Comparison of ENCODE assay signal across 22 cellular contexts in genomic region chr13:46154136-46154854, GRCh38. TPM values are rescaled to one million over a fixed set of nuclear protein-coding genes. Genes with fewer than 3 reads are reported as not detected.
DNase-seq lines count a peak whose midpoint lies in the region; ATAC-seq and TF ChIP-seq lines count a peak whose summit lies in the region.
"Had no signal": no experiment of that assay in that cellular context is flagged by ENCODE, and none has a peak within 500 bp of the region (broad histone marks: within the 10 kb centered on the region; RNA-seq: fewer than 3 reads in every experiment).

No MANE protein-coding gene starts in this region.

- CTCF ChIA-PET in activated CD4-positive, alpha-beta T cell treated with anti-CD3 and anti-CD28 coated beads for 36 hours (lab: Charles Lee) = interaction anchor here (0.7 to 1.9 kb wide), 6 partner anchors 11 to 642 kb away, joined by 3 to 5 read pairs (median 4); no protein-coding TSS in a partner anchor
- CTCF ChIA-PET in CD4-positive, alpha-beta T cell (lab: Charles Lee) = interaction anchor here (1.0 to 1.7 kb wide), 2 partner anchors 13 to 28 kb away, joined by 3 to 6 read pairs; no protein-coding TSS in a partner anchor
- CTCF ChIA-PET in activated CD8-positive, alpha-beta T cell treated with anti-CD3 and anti-CD28 coated beads, Interleukin-2, amount 10 ng/mL, durations not matched to agents 7 days and 5 days (lab: Charles Lee) = interaction anchor here (1.3 to 9.3 kb wide), 3 partner anchors 12 to 28 kb away, joined by 4 to 161 read pairs (median 6); no protein-coding TSS in a partner anchor

- no peak overlapping the region for H3K4me3 Mint-ChIP-seq in activated CD4-positive, alpha-beta T cell treated with anti-CD3 and anti-CD28 coated beads for 36 hours
- H3K4me3 Mint-ChIP-seq in CD4-positive, alpha-beta T cell = no peak overlapping the region
- H3K4me3 Mint-ChIP-seq in activated CD8-positive, alpha-beta T cell treated with anti-CD3 and anti-CD28 coated beads, Interleukin-2, amount 10 ng/mL, durations not matched to agents 7 days and 5 days = no peak overlapping the region
- no peak overlapping the region for H3K4me3 Mint-ChIP-seq in immature natural killer cell
- H3K4me3 Mint-ChIP-seq: dendritic cell treated with granulocyte-macrophage colony-stimulating factor and Interleukin-4, amounts not matched to agents 40 ng/mL and 50 ng/mL, for 4 days had no signal

- H3K9me3 ChIP-seq in CD4-positive, alpha-beta T cell (ENCODE audit: control insufficient read depth, low read length) = no peaks in the 10 kb centered on the region
- H3K9me3 ChIP-seq: transverse colon had no signal

- intact Hi-C loops in activated CD4-positive, alpha-beta T cell treated with anti-CD3 and anti-CD28 coated beads for 36 hours (cut with DNase I, micrococcal nuclease) = no loop called here
- intact Hi-C loops in CD4-positive, alpha-beta T cell (cut with DNase I, micrococcal nuclease) = loop anchor here in 1 of 2 experiments (5.0 kb wide), 1 partner anchor 33 kb away; no protein-coding TSS in a partner anchor

- POLR2A ChIA-PET in activated CD4-positive, alpha-beta T cell treated with anti-CD3 and anti-CD28 coated beads for 36 hours (lab: Charles Lee) = no interaction called here
- POLR2A ChIA-PET in CD4-positive, alpha-beta T cell (lab: Charles Lee) = interaction anchor here (1.2 kb wide), 2 partner anchors 12 to 141 kb away, joined by 3 to 4 read pairs; no protein-coding TSS in a partner anchor
- POLR2A ChIA-PET in activated CD8-positive, alpha-beta T cell treated with anti-CD3 and anti-CD28 coated beads, Interleukin-2, amount 10 ng/mL, durations not matched to agents 7 days and 5 days (lab: Charles Lee) = interaction anchor here (1.4 kb wide), 1 partner anchor 18 kb away, joined by 3 read pairs; no protein-coding TSS in a partner anchor

- H3K27me3 ChIP-seq in CD4-positive, alpha-beta T cell (ENCODE audit: control insufficient read depth, insufficient read depth, low read length) = no peaks in the 10 kb centered on the region
- H3K27me3 ChIP-seq: transverse colon had no signal

- peaks cover 82% of the 10 kb centered on the region for H3K36me3 Mint-ChIP-seq in activated CD4-positive, alpha-beta T cell treated with anti-CD3 and anti-CD28 coated beads for 36 hours (ENCODE audit: low read depth)
- peaks cover 97% of the 10 kb centered on the region for H3K36me3 Mint-ChIP-seq in CD4-positive, alpha-beta T cell (ENCODE audit: low read depth)
- H3K36me3 Mint-ChIP-seq in activated CD8-positive, alpha-beta T cell treated with anti-CD3 and anti-CD28 coated beads, Interleukin-2, amount 10 ng/mL, durations not matched to agents 7 days and 5 days (ENCODE audit: low read depth) = peaks cover 88% of the 10 kb centered on the region
- H3K36me3 Mint-ChIP-seq in immature natural killer cell = peaks cover 12 to 79% (median 53%) of the 10 kb centered on the region in 3 donors

- H3K27ac Mint-ChIP-seq in activated CD4-positive, alpha-beta T cell treated with anti-CD3 and anti-CD28 coated beads for 36 hours = peak overlapping the region; percentile 44
- peak overlapping the region; percentile 60 for H3K27ac Mint-ChIP-seq in CD4-positive, alpha-beta T cell
- peak overlapping the region; percentile 6 for H3K27ac Mint-ChIP-seq in activated CD8-positive, alpha-beta T cell treated with anti-CD3 and anti-CD28 coated beads, Interleukin-2, amount 10 ng/mL, durations not matched to agents 7 days and 5 days
- peak overlapping the region; percentile 5 to 85 (median 71) for H3K27ac Mint-ChIP-seq in immature natural killer cell
- H3K27ac Mint-ChIP-seq: dendritic cell treated with granulocyte-macrophage colony-stimulating factor and Interleukin-4, amounts not matched to agents 40 ng/mL and 50 ng/mL, for 4 days had no signal

- ATAC-seq in activated CD4-positive, alpha-beta T cell treated with anti-CD3 and anti-CD28 coated beads for 36 hours = no peak
- no peak for ATAC-seq in CD4-positive, alpha-beta T cell (ENCODE audit: poor library complexity)
- ATAC-seq in activated CD8-positive, alpha-beta T cell treated with anti-CD3 and anti-CD28 coated beads, Interleukin-2, amount 10 ng/mL, durations not matched to agents 7 days and 5 days = no peak
- no peak for ATAC-seq in GM18909 (IDR thresholded peaks at IDR 0.05; ENCODE audit: poor library complexity, unreplicated experiment)
- ATAC-seq: stimulated activated naive B cell treated with anti-CD40 and anti-IgM and Interleukin-4, amounts not matched to agents 10 μg/mL and 1 μg/mL and 100 μg/mL, for 72 hours had no signal

- H3K4me1 Mint-ChIP-seq in activated CD4-positive, alpha-beta T cell treated with anti-CD3 and anti-CD28 coated beads for 36 hours = peaks cover 68% of the 10 kb centered on the region
- peaks cover 59% of the 10 kb centered on the region for H3K4me1 Mint-ChIP-seq in CD4-positive, alpha-beta T cell (ENCODE audit: low read depth)
- peaks cover 43% of the 10 kb centered on the region for H3K4me1 Mint-ChIP-seq in activated CD8-positive, alpha-beta T cell treated with anti-CD3 and anti-CD28 coated beads, Interleukin-2, amount 10 ng/mL, durations not matched to agents 7 days and 5 days (ENCODE audit: low read depth)
- H3K4me1 Mint-ChIP-seq in immature natural killer cell = peaks cover 20 to 65% of the 10 kb centered on the region in 2 donors

- TF ChIP-seq CTCF in CD4-positive, alpha-beta T cell (IDR thresholded peaks at IDR 0.05) = no peak

- no peak overlapping the region for H3K27ac ChIP-seq in CD4-positive, alpha-beta T cell (ENCODE audit: low read depth, low read length)
- H3K27ac ChIP-seq: epithelial cell of prostate, transverse colon had no signal

- DNase-seq in activated CD4-positive, alpha-beta T cell treated with anti-CD3 and anti-CD28 coated beads for 36 hours = no peak
- DNase-seq in activated CD4-positive, alpha-beta T cell treated with anti-CD3 and anti-CD28 coated beads, Interleukin-2, amount 50 U/mL, for 1 hour = no peak
- DNase-seq in CD4-positive, alpha-beta T cell = no peak
- no peak for DNase-seq in activated CD8-positive, alpha-beta T cell treated with anti-CD3 and anti-CD28 coated beads, Interleukin-2, amount 10 ng/mL, durations not matched to agents 7 days and 5 days
- DNase-seq in immature natural killer cell (no peak), NCI-H2171 treated with DMSO at 0.1 percent for 48 hours (lab: John Stamatoyannopoulos, UW) (no peak), OCI-M2 (lab: John Stamatoyannopoulos, UW; ENCODE audit: unreplicated experiment) (no peak)
- DNase-seq: activated CD8-positive, alpha-beta memory T cell treated with anti-CD3 and anti-CD28 coated beads for 24 hours; kidney glomerular epithelial cell; NCI-H1694; NCI-H345; RPMI8226; stimulated activated naive B cell treated with anti-CD40 and anti-IgM and Interleukin-4, amounts not matched to agents 10 μg/mL and 1 μg/mL and 100 μg/mL, for 72 hours; transverse colon had no signal

- no peaks in the 10 kb centered on the region for H3K9me3 Mint-ChIP-seq in activated CD4-positive, alpha-beta T cell treated with anti-CD3 and anti-CD28 coated beads for 36 hours (ENCODE audit: low read depth)
- no peaks in the 10 kb centered on the region for H3K9me3 Mint-ChIP-seq in CD4-positive, alpha-beta T cell
- H3K9me3 Mint-ChIP-seq in activated CD8-positive, alpha-beta T cell treated with anti-CD3 and anti-CD28 coated beads, Interleukin-2, amount 10 ng/mL, durations not matched to agents 7 days and 5 days (ENCODE audit: insufficient read depth) = no peaks in the 10 kb centered on the region
- H3K9me3 Mint-ChIP-seq in immature natural killer cell = no peaks in the 10 kb centered on the region
- H3K9me3 Mint-ChIP-seq: dendritic cell treated with granulocyte-macrophage colony-stimulating factor and Interleukin-4, amounts not matched to agents 40 ng/mL and 50 ng/mL, for 4 days; stimulated activated naive B cell treated with anti-CD40 and anti-IgM and Interleukin-4, amounts not matched to agents 10 μg/mL and 1 μg/mL and 100 μg/mL, for 72 hours had no signal

- H3K27me3 Mint-ChIP-seq in activated CD4-positive, alpha-beta T cell treated with anti-CD3 and anti-CD28 coated beads for 36 hours = no peaks in the 10 kb centered on the region
- no peaks in the 10 kb centered on the region for H3K27me3 Mint-ChIP-seq in CD4-positive, alpha-beta T cell
- H3K27me3 Mint-ChIP-seq in activated CD8-positive, alpha-beta T cell treated with anti-CD3 and anti-CD28 coated beads, Interleukin-2, amount 10 ng/mL, durations not matched to agents 7 days and 5 days (ENCODE audit: low read depth) = no peaks in the 10 kb centered on the region
- peaks cover 0 to 2% (median 0%) of the 10 kb centered on the region in 3 donors for H3K27me3 Mint-ChIP-seq in immature natural killer cell (ENCODE audit: low read depth in 3 of 3)
- H3K27me3 Mint-ChIP-seq: dendritic cell treated with granulocyte-macrophage colony-stimulating factor and Interleukin-4, amounts not matched to agents 40 ng/mL and 50 ng/mL, for 4 days; stimulated activated naive B cell treated with anti-CD40 and anti-IgM and Interleukin-4, amounts not matched to agents 10 μg/mL and 1 μg/mL and 100 μg/mL, for 72 hours had no signal

RNA-seq across cellular contexts. Expression of gene LCP1, which starts 27.7 kb away (rescaled TPM):
- 1,000 to 10,000 TPM; 1,060 to 1,089 TPM for total RNA-seq in activated CD4-positive, alpha-beta T cell treated with anti-CD3 and anti-CD28 coated beads for 36 hours
- total RNA-seq in CD4-positive, alpha-beta T cell = 100 to 1,000 TPM; 266 to 276 TPM
- 1,000 to 10,000 TPM; 1,296 to 1,321 TPM for total RNA-seq in activated CD8-positive, alpha-beta T cell treated with anti-CD3 and anti-CD28 coated beads, Interleukin-2, amount 10 ng/mL, durations not matched to agents 7 days and 5 days
- polyA plus RNA-seq in immature natural killer cell = 1,000 to 10,000 TPM; 1,594 to 2,414 (median 2,262) TPM

RNA-seq across cellular contexts. Expression of gene CPB2, which starts 49.5 kb away (rescaled TPM):
- not detected for total RNA-seq in activated CD4-positive, alpha-beta T cell treated with anti-CD3 and anti-CD28 coated beads for 36 hours
- total RNA-seq in CD4-positive, alpha-beta T cell = not detected
- total RNA-seq in activated CD8-positive, alpha-beta T cell treated with anti-CD3 and anti-CD28 coated beads, Interleukin-2, amount 10 ng/mL, durations not matched to agents 7 days and 5 days = not detected
- polyA plus RNA-seq in immature natural killer cell = not detected
- total RNA-seq: Daoy, frontal cortex, H4, M059J, right cardiac atrium, transverse colon had no signal
- polyA plus RNA-seq: right cardiac atrium had no signal

RNA-seq across cellular contexts. Expression of gene LRRC63, which starts 57.4 kb away (rescaled TPM):
- under 1 TPM; 0.50 to 0.67 TPM for total RNA-seq in activated CD4-positive, alpha-beta T cell treated with anti-CD3 and anti-CD28 coated beads for 36 hours
- under 1 TPM in 1 of 2 experiments, not detected in 1; 0.17 TPM for total RNA-seq in CD4-positive, alpha-beta T cell
- 1 to 10 TPM; 1.7 to 2.2 TPM for total RNA-seq in activated CD8-positive, alpha-beta T cell treated with anti-CD3 and anti-CD28 coated beads, Interleukin-2, amount 10 ng/mL, durations not matched to agents 7 days and 5 days
- 1 to 10 TPM in 1 of 3 donors, under 1 TPM in 2; 0.10 to 1.1 (median 0.12) TPM for polyA plus RNA-seq in immature natural killer cell
- total RNA-seq: H4, M059J, right cardiac atrium had no signal
- polyA plus RNA-seq: right cardiac atrium had no signal

Comparison
In these comparisons a context has a peak if more than half of its experiments do, and no peak if none do; other contexts are left out.
1. H3K27ac Mint-ChIP-seq: peak in every context shown above with its lines; median percentile 71 in immature natural killer cell; 60 in CD4-positive, alpha-beta T cell; 44 in activated CD4-positive, alpha-beta T cell treated with anti-CD3 and anti-CD28 coated beads for 36 hours; 6 in activated CD8-positive, alpha-beta T cell treated with anti-CD3 and anti-CD28 coated beads, Interleukin-2, amount 10 ng/mL, durations not matched to agents 7 days and 5 days.